Comparison of ENCODE assay signal across 10 cellular contexts in genomic region chr13:41610426-41610825, GRCh38.
DNase-seq lines count a peak whose midpoint lies in the region; ATAC-seq and TF ChIP-seq lines count a peak whose summit lies in the region.
"Had no signal": no experiment of that assay in that cellular context is flagged by ENCODE, and none has a peak within 500 bp of the region (broad histone marks: within the 10 kb centered on the region; RNA-seq: fewer than 3 reads in every experiment).

No MANE protein-coding gene starts in this region.

- H3K4me3 ChIP-seq in GM23248: no peak overlapping the region
- H3K4me3 ChIP-seq in PC-3 (ENCODE audit: low read length): no peak overlapping the region
- no peak overlapping the region for H3K4me3 ChIP-seq in smooth muscle cell
- no peak overlapping the region for H3K4me3 ChIP-seq in testis
- H3K4me3 ChIP-seq in HAP-1: no peak overlapping the region

- H3K27me3 ChIP-seq in GM23248 (replicated peaks; ENCODE audit: insufficient read depth): no peaks in the 10 kb centered on the region
- H3K27me3 ChIP-seq in PC-3 (ENCODE audit: low read length): no peaks in the 10 kb centered on the region
- H3K27me3 ChIP-seq in smooth muscle cell (ENCODE audit: low read depth): no peaks in the 10 kb centered on the region
- no peaks in the 10 kb centered on the region for H3K27me3 ChIP-seq in testis
- H3K27me3 ChIP-seq in HAP-1 (ENCODE audit: low read depth): no peaks in the 10 kb centered on the region

- H3K36me3 ChIP-seq in GM23248 (ENCODE audit: low read depth) (no peaks in the 10 kb centered on the region), PC-3 (ENCODE audit: low read depth, low read length) (no peaks in the 10 kb centered on the region), smooth muscle cell (ENCODE audit: low read depth) (no peaks in the 10 kb centered on the region), testis (ENCODE audit: low read depth, missing control alignments) (no peaks in the 10 kb centered on the region), HAP-1 (replicated peaks) (no peaks in the 10 kb centered on the region; the same call in 1 of the 2 replicates)

- H3K27me3 Mint-ChIP-seq in CD14-positive monocyte (ENCODE audit: low read depth in 3 of 3): no peaks in the 10 kb centered on the region
- H3K27me3 Mint-ChIP-seq: activated T-helper 17 cell treated with anti-CD3 and anti-CD28 coated beads, Interleukin-2, amount 50 U/mL, for 72 hours had no signal

- in situ Hi-C loops in GM23248 (cut with MboI) (no loop called here), HAP-1 (cut with MboI; ENCODE audit: low sequenced_read_pairs) (no loop called here)

- POLR2A ChIA-PET in PC-3 (lab: Charles Lee; ENCODE audit: unreplicated experiment): no interaction called here

- TF ChIP-seq CTCF in PC-3 (conservative IDR thresholded peaks at IDR 0.05; ENCODE audit: low read depth, low read length) (no peak), smooth muscle cell (IDR thresholded peaks at IDR 0.05; ENCODE audit: borderline replicate concordance, insufficient read depth, poor library complexity, severe bottlenecking) (no peak), testis (IDR thresholded peaks at IDR 0.05) (no peak), CD14-positive monocyte (IDR thresholded peaks at IDR 0.05) (no peak)

- CTCF ChIA-PET in PC-3 (lab: Charles Lee): interaction anchor here (0.6 to 1.0 kb wide), 2 partner anchors 42 to 137 kb away, joined by 3 to 5 read pairs; no protein-coding TSS in a partner anchor

- H3K4me3 Mint-ChIP-seq in CD14-positive monocyte: no peak overlapping the region
- H3K4me3 Mint-ChIP-seq: activated T-helper 17 cell treated with anti-CD3 and anti-CD28 coated beads, Interleukin-2, amount 50 U/mL, for 72 hours; T-helper 1 cell treated with Interleukin-12 subunit alpha and Interleukin-12 subunit beta and Interleukin-4 antibody, amounts not matched to agents 30 μg/mL and 1 μg/mL, for 36 hours had no signal

- H3K27ac ChIP-seq in GM23248 (peak overlapping the region; percentile 95), PC-3 (ENCODE audit: low read length) (peak overlapping the region; percentile 82), smooth muscle cell (ENCODE audit: low read depth) (peak overlapping the region; percentile 85), testis (no peak overlapping the region)

- DNase-seq in GM23248: peak; percentile 91
- peak; percentile 91 for DNase-seq in PC-3
- DNase-seq in fibroblast of the conjunctiva (ENCODE audit: low read depth): peak; percentile 60
- DNase-seq in smooth muscle cell (lab: John Stamatoyannopoulos, UW; ENCODE audit: unreplicated experiment): no peak
- no peak for DNase-seq in testis
- no peak for DNase-seq in CD14-positive monocyte (ENCODE audit: low spot score)
- DNase-seq in HAP-1 (ENCODE audit: low spot score in 2 of 2): no peak

- WGBS in GM23248 (ENCODE audit: low coverage in 1 of 2, low lambda C conversion rate in 2 of 2, missing lambda C conversion rate in 2 of 2), 2 experiments: 6 to 9% methylated on average over 4 of the region's 4 CpGs
- 48% methylated on average over 4 of the region's 4 CpGs for WGBS in smooth muscle cell (ENCODE audit: low lambda C conversion rate)
- WGBS in testis, 2 donors: 71 to 76% methylated on average over 4 of the region's 4 CpGs

- ATAC-seq in PC-3 (peak; percentile 99), HG03025 (IDR thresholded peaks at IDR 0.05; ENCODE audit: low FRiP score, unreplicated experiment) (no peak)
- ATAC-seq: activated T-helper 17 cell treated with anti-CD3 and anti-CD28 coated beads, Interleukin-2, amount 50 U/mL, for 72 hours had no signal

- H3K36me3 Mint-ChIP-seq in CD14-positive monocyte: peaks cover 44 to 53% of the 10 kb centered on the region in 2 donors

- H3F3A ChIP-seq in GM23248 (ENCODE audit: insufficient read depth) (peaks cover 70% of the 10 kb centered on the region), PC-3 (ENCODE audit: low read length, unreplicated experiment) (no peaks in the 10 kb centered on the region), smooth muscle cell (ENCODE audit: low read depth) (peaks cover 23% of the 10 kb centered on the region)

- H2AFZ ChIP-seq in GM23248 (no peak overlapping the region), PC-3 (ENCODE audit: low read length) (no peak overlapping the region), smooth muscle cell (ENCODE audit: low read depth) (no peak overlapping the region)

- H3K9me2 ChIP-seq in GM23248 (ENCODE audit: insufficient read depth) (no peaks in the 10 kb centered on the region), PC-3 (replicated peaks; ENCODE audit: low read length) (no peaks in the 10 kb centered on the region)

- H3K27ac Mint-ChIP-seq in CD14-positive monocyte: no peak overlapping the region
- H3K27ac Mint-ChIP-seq: activated T-helper 17 cell treated with anti-CD3 and anti-CD28 coated beads, Interleukin-2, amount 50 U/mL, for 72 hours; T-helper 1 cell treated with Interleukin-12 subunit alpha and Interleukin-12 subunit beta and Interleukin-4 antibody, amounts not matched to agents 30 μg/mL and 1 μg/mL, for 36 hours had no signal

- H3K9me3 ChIP-seq in GM23248 (ENCODE audit: low read depth) (no peaks in the 10 kb centered on the region), PC-3 (ENCODE audit: low read length) (no peaks in the 10 kb centered on the region), smooth muscle cell (replicated peaks; ENCODE audit: low read depth) (no peaks in the 10 kb centered on the region), testis (no peaks in the 10 kb centered on the region), HAP-1 (no peaks in the 10 kb centered on the region)

- H3K4me1 ChIP-seq in GM23248 (ENCODE audit: insufficient read depth) (peaks cover 71% of the 10 kb centered on the region), PC-3 (ENCODE audit: insufficient read depth, low read length) (peaks cover 40% of the 10 kb centered on the region), smooth muscle cell (ENCODE audit: low read depth) (peaks cover 22% of the 10 kb centered on the region), testis (peaks cover 7% of the 10 kb centered on the region), HAP-1 (peaks cover 17% of the 10 kb centered on the region)

- H3K9me3 Mint-ChIP-seq in CD14-positive monocyte: peaks cover 0 to 2% (median 0%) of the 10 kb centered on the region in 7 donors
- H3K9me3 Mint-ChIP-seq: activated T-helper 17 cell treated with anti-CD3 and anti-CD28 coated beads, Interleukin-2, amount 50 U/mL, for 72 hours; T-helper 1 cell treated with Interleukin-12 subunit alpha and Interleukin-12 subunit beta and Interleukin-4 antibody, amounts not matched to agents 30 μg/mL and 1 μg/mL, for 36 hours had no signal

- H3K79me2 ChIP-seq in GM23248 (ENCODE audit: insufficient read depth) (no peaks in the 10 kb centered on the region), PC-3 (ENCODE audit: low read length) (no peaks in the 10 kb centered on the region), smooth muscle cell (ENCODE audit: low read depth) (no peaks in the 10 kb centered on the region)

- H3K4me2 ChIP-seq in GM23248 (ENCODE audit: unreplicated experiment) (peak overlapping the region; percentile 44), PC-3 (ENCODE audit: low read length) (peak overlapping the region; percentile 67), smooth muscle cell (peak overlapping the region; percentile 6)

- no peak for TF ChIP-seq POLR2A in testis (IDR thresholded peaks at IDR 0.05)

- no peaks in the 10 kb centered on the region for H3K4me1 Mint-ChIP-seq in CD14-positive monocyte
- H3K4me1 Mint-ChIP-seq: activated T-helper 17 cell treated with anti-CD3 and anti-CD28 coated beads, Interleukin-2, amount 50 U/mL, for 72 hours had no signal

- no peaks in the 10 kb centered on the region for H4K20me1 ChIP-seq in GM23248 (ENCODE audit: insufficient read depth)
- no peaks in the 10 kb centered on the region for H4K20me1 ChIP-seq in PC-3 (ENCODE audit: low read length)
- H4K20me1 ChIP-seq in smooth muscle cell (ENCODE audit: low read depth): no peaks in the 10 kb centered on the region

- H3K9ac ChIP-seq in GM23248 (peak overlapping the region; percentile 75), PC-3 (ENCODE audit: low read length) (peak overlapping the region; percentile 37; the same call in 1 of the 2 replicates), smooth muscle cell (ENCODE audit: low read depth) (peak overlapping the region; percentile 55)

- intact Hi-C loops in PC-3 (cut with micrococcal nuclease): loop anchor here (1.0 to 5.0 kb wide), 2 partner anchors 20 to 37 kb away; no protein-coding TSS in a partner anchor
- intact Hi-C loops in testis (cut with DNase I; ENCODE audit: low total_unique reads): no loop called here
- intact Hi-C loops in CD14-positive monocyte (cut with micrococcal nuclease): no loop called here

- no TSS peak for BruUV-seq in PC-3 (replicated peaks; lab: Mats Ljungman, UMichigan)

Comparison
In these comparisons a context has a peak if more than half of its experiments do, and no peak if none do; other contexts are left out.
1. DNase-seq: peak in GM23248 (single experiment), PC-3 (single experiment) and fibroblast of the conjunctiva (single experiment); none in smooth muscle cell (single experiment), testis (single experiment), CD14-positive monocyte (single experiment) and HAP-1 (0 of 2).
2. H3K27ac ChIP-seq: peak in GM23248 (single experiment), PC-3 (single experiment) and smooth muscle cell (single experiment); none in testis (0 of 2).
3. H3K4me2 ChIP-seq: peak in every context shown above with its lines; median percentile 67 in PC-3; 44 in GM23248; 6 in smooth muscle cell.
4. Peak in every context shown above with its lines, with median percentiles within 50 percentile points of each other: H3K9ac ChIP-seq.